In genomic region chr9:86405926-86406325, GRCh38 we compare ENCODE assay signal across 8 cellular contexts. TPM values are rescaled to one million over a fixed set of nuclear protein-coding genes. Genes with fewer than 3 reads are reported as not detected.
DNase-seq lines count a peak whose midpoint lies in the region; ATAC-seq lines count a peak whose summit lies in the region.

No MANE protein-coding gene starts in this region.

- H3K4me3 Mint-ChIP-seq in activated T-cell treated with anti-CD3 and anti-CD28 coated beads, Interleukin-2, amount 50 U/mL, for 4 hours = peak overlapping the region; percentile 54
- no peak overlapping the region for H3K4me3 Mint-ChIP-seq in stimulated activated naive CD8-positive, alpha-beta T cell treated with anti-CD3 and anti-CD28 coated beads, Interleukin-15, Interleukin-2, amounts not matched to agents 100 ng/mL and 50 ng/mL, for 24 hours

- H3K36me3 Mint-ChIP-seq in activated T-cell treated with anti-CD3 and anti-CD28 coated beads, Interleukin-2, amount 50 U/mL, for 4 hours (ENCODE audit: insufficient read depth) = no peaks in the 10 kb centered on the region
- no peaks in the 10 kb centered on the region for H3K36me3 Mint-ChIP-seq in stimulated activated naive CD8-positive, alpha-beta T cell treated with anti-CD3 and anti-CD28 coated beads, Interleukin-15, Interleukin-2, amounts not matched to agents 100 ng/mL and 50 ng/mL, for 24 hours (ENCODE audit: low read depth)

- no peaks in the 10 kb centered on the region for H3K9me3 Mint-ChIP-seq in activated T-cell treated with anti-CD3 and anti-CD28 coated beads, Interleukin-2, amount 50 U/mL, for 4 hours
- no peaks in the 10 kb centered on the region for H3K9me3 Mint-ChIP-seq in stimulated activated naive CD8-positive, alpha-beta T cell treated with anti-CD3 and anti-CD28 coated beads, Interleukin-15, Interleukin-2, amounts not matched to agents 100 ng/mL and 50 ng/mL, for 24 hours

- peaks cover 29% of the 10 kb centered on the region for H3K27me3 Mint-ChIP-seq in activated T-cell treated with anti-CD3 and anti-CD28 coated beads, Interleukin-2, amount 50 U/mL, for 4 hours (ENCODE audit: low read depth)
- peaks cover 18% of the 10 kb centered on the region for H3K27me3 Mint-ChIP-seq in stimulated activated naive CD8-positive, alpha-beta T cell treated with anti-CD3 and anti-CD28 coated beads, Interleukin-15, Interleukin-2, amounts not matched to agents 100 ng/mL and 50 ng/mL, for 24 hours

- H3K27ac Mint-ChIP-seq in stimulated activated naive CD8-positive, alpha-beta T cell treated with anti-CD3 and anti-CD28 coated beads, Interleukin-15, Interleukin-2, amounts not matched to agents 100 ng/mL and 50 ng/mL, for 24 hours = peak overlapping the region; percentile 50

- H3K4me1 Mint-ChIP-seq in activated T-cell treated with anti-CD3 and anti-CD28 coated beads, Interleukin-2, amount 50 U/mL, for 4 hours (ENCODE audit: low read depth) = peaks cover 22% of the 10 kb centered on the region
- peaks cover 27% of the 10 kb centered on the region for H3K4me1 Mint-ChIP-seq in stimulated activated naive CD8-positive, alpha-beta T cell treated with anti-CD3 and anti-CD28 coated beads, Interleukin-15, Interleukin-2, amounts not matched to agents 100 ng/mL and 50 ng/mL, for 24 hours (ENCODE audit: low read depth)

- peak; percentile 84 to 92 for ATAC-seq in activated T-cell treated with anti-CD3 and anti-CD28 coated beads, Interleukin-2, amount 50 U/mL, for 4 hours
- no peak for ATAC-seq in GM18873 (IDR thresholded peaks at IDR 0.05; ENCODE audit: low FRiP score, unreplicated experiment)

- peak; percentile 22 for DNase-seq in NOMO-1 treated with DMSO at 0.1 percent for 48 hours (lab: John Stamatoyannopoulos, UW; ENCODE audit: unreplicated experiment)
- DNase-seq in NOMO-1 treated with dmso at 0.1 percent for 144 hours (lab: John Stamatoyannopoulos, UW; ENCODE audit: unreplicated experiment) = no peak
- no peak for DNase-seq in activated T-cell treated with anti-CD3 and anti-CD28 coated beads, Interleukin-2, amount 50 U/mL, for 4 hours
- DNase-seq in iPS-NIHi7 (ENCODE audit: extremely low spot score) = peak; percentile 42
- DNase-seq in DMS153 (lab: John Stamatoyannopoulos, UW) = no peak
- no peak for DNase-seq in NCI-H2171 treated with DMSO at 0.1 percent for 48 hours (lab: John Stamatoyannopoulos, UW)

RNA-seq across cellular contexts. Expression of gene TUT7, which starts 51.7 kb away (rescaled TPM):
- 10 to 100 TPM; 26.4 to 36.7 (median 29.8) TPM for total RNA-seq in activated T-cell treated with anti-CD3 and anti-CD28 coated beads, Interleukin-2, amount 50 U/mL, for 4 hours

Comparison
In these comparisons a context has a peak if more than half of its experiments do, and no peak if none do; other contexts are left out.
1. DNase-seq: peak in NOMO-1 treated with DMSO at 0.1 percent for 48 hours (single experiment) and iPS-NIHi7 (single experiment); none in NOMO-1 treated with dmso at 0.1 percent for 144 hours (single experiment), activated T-cell treated with anti-CD3 and anti-CD28 coated beads, Interleukin-2, amount 50 U/mL, for 4 hours (single experiment), DMS153 (single experiment) and NCI-H2171 treated with DMSO at 0.1 percent for 48 hours (single experiment).